Comparison of ENCODE assay signal across 30 cellular contexts in the genomic region with DNA sequence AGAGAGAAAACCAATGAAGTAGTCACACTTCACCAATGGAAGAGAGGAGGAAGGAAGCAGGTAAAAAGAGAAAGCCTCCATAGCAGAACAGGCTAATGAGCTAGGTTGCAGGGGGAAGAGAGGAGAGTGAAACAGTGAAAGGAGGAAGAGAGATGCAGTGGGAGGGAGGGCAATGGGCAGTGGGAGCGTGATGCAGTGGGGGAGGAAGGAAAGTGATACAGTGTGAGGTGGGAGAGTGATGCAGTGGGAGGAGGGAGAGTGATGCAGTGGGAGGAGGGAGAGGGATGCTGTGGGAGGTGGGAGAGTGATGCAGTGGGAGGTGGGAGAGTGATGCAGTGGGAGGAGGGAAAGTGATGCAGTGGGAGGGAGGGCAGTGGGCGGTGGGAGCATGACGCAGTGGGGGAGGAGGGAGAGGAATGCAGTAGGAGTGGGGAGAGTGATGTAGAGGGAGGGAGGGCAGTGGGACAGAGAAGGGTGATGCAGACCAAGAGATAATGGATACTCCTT. TPM values are rescaled to one million over a fixed set of nuclear protein-coding genes. Genes with fewer than 3 reads are reported as not detected.
"Had no signal": no experiment of that assay in that cellular context is flagged by ENCODE, and none has a peak within 500 bp of the region (broad histone marks: within the 10 kb centered on the region; RNA-seq: fewer than 3 reads in every experiment).

No MANE protein-coding gene starts in this region.

- H3K27ac Mint-ChIP-seq: activated CD4-positive, alpha-beta memory T cell treated with anti-CD3 and anti-CD28 coated beads, Interleukin-2, amount 10 ng/mL, durations not matched to agents 7 days and 5 days; activated CD8-positive, alpha-beta memory T cell treated with anti-CD3 and anti-CD28 coated beads, Interleukin-2, amount 10 ng/mL, durations not matched to agents 7 days and 5 days; activated naive CD4-positive, alpha-beta T cell treated with anti-CD3 and anti-CD28 coated beads, Interleukin-2, amount 10 ng/mL, durations not matched to agents 7 days and 5 days; activated naive CD8-positive, alpha-beta T cell; T-cell had no signal

- DNase-seq: activated CD4-positive, alpha-beta memory T cell treated with anti-CD3 and anti-CD28 coated beads, Interleukin-2, amount 10 ng/mL, durations not matched to agents 7 days and 5 days; activated CD4-positive, alpha-beta T cell treated with anti-CD3 and anti-CD28 coated beads for 1 hour; activated CD4-positive, alpha-beta T cell treated with anti-CD3 and anti-CD28 coated beads for 48 hours; activated CD4-positive, CD25-positive, alpha-beta regulatory T cell; activated CD8-positive, alpha-beta memory T cell treated with anti-CD3 and anti-CD28 coated beads for 24 hours; activated CD8-positive, alpha-beta memory T cell treated with anti-CD3 and anti-CD28 coated beads, Interleukin-2, amount 10 ng/mL, durations not matched to agents 7 days and 5 days; activated CD8-positive, alpha-beta memory T cell treated with anti-CD3 and anti-CD28 coated beads, Interleukin-2, amount 50 U/mL, for 48 hours; activated effector memory CD4-positive, alpha-beta T cell treated with Interleukin-2 at 50 U/mL for 16 hours; activated naive CD4-positive, alpha-beta T cell treated with anti-CD3 and anti-CD28 coated beads, Interleukin-2, amount 10 ng/mL, durations not matched to agents 7 days and 5 days; activated T-cell treated with anti-CD3 and anti-CD28 coated beads, Interleukin-2, amount 50 U/mL, for 48 hours; amniotic stem cell; aorta; brain microvascular endothelial cell; central memory CD4-positive, alpha-beta T cell; MM.1S; MV-4-11; NCI-H1092; NCI-H1436 treated with DMSO at 0.1 percent for 48 hours; NCI-H1694 treated with DMSO at 0.1 percent for 48 hours; NCI-H2029; NCI-H345; NCI-H524 treated with DMSO at 0.1 percent for 48 hours; SHP77 treated with DMSO at 0.1 percent for 48 hours; T-cell; T-helper 2 cell; T1000; WERI-Rb-1 had no signal

- ATAC-seq: activated CD8-positive, alpha-beta memory T cell treated with anti-CD3 and anti-CD28 coated beads, Interleukin-2, amount 10 ng/mL, durations not matched to agents 7 days and 5 days; Panc1; SK-N-SH treated with all-trans-retinoic acid at 6 μM for 48 hours; T-cell had no signal

- H3K9me3 Mint-ChIP-seq: activated CD4-positive, alpha-beta memory T cell treated with anti-CD3 and anti-CD28 coated beads, Interleukin-2, amount 10 ng/mL, durations not matched to agents 7 days and 5 days; activated naive CD4-positive, alpha-beta T cell treated with anti-CD3 and anti-CD28 coated beads, Interleukin-2, amount 10 ng/mL, durations not matched to agents 7 days and 5 days; T-cell had no signal

- H3K4me3 Mint-ChIP-seq: activated CD4-positive, alpha-beta memory T cell treated with anti-CD3 and anti-CD28 coated beads, Interleukin-2, amount 10 ng/mL, durations not matched to agents 7 days and 5 days; activated CD8-positive, alpha-beta memory T cell treated with anti-CD3 and anti-CD28 coated beads, Interleukin-2, amount 10 ng/mL, durations not matched to agents 7 days and 5 days; activated naive CD4-positive, alpha-beta T cell treated with anti-CD3 and anti-CD28 coated beads, Interleukin-2, amount 10 ng/mL, durations not matched to agents 7 days and 5 days; activated naive CD8-positive, alpha-beta T cell; T-cell had no signal

- H3K27me3 ChIP-seq: brain microvascular endothelial cell had no signal

- H3K36me3 ChIP-seq: WERI-Rb-1 had no signal

- H3K36me3 Mint-ChIP-seq: activated CD8-positive, alpha-beta memory T cell treated with anti-CD3 and anti-CD28 coated beads, Interleukin-2, amount 10 ng/mL, durations not matched to agents 7 days and 5 days; activated naive CD4-positive, alpha-beta T cell treated with anti-CD3 and anti-CD28 coated beads, Interleukin-2, amount 10 ng/mL, durations not matched to agents 7 days and 5 days; activated naive CD8-positive, alpha-beta T cell; T-cell had no signal

- H3K27me3 Mint-ChIP-seq: activated CD8-positive, alpha-beta memory T cell treated with anti-CD3 and anti-CD28 coated beads, Interleukin-2, amount 10 ng/mL, durations not matched to agents 7 days and 5 days; activated naive CD4-positive, alpha-beta T cell treated with anti-CD3 and anti-CD28 coated beads, Interleukin-2, amount 10 ng/mL, durations not matched to agents 7 days and 5 days had no signal

- H3K27ac ChIP-seq: brain microvascular endothelial cell, WERI-Rb-1 had no signal

- H3K4me1 Mint-ChIP-seq: activated CD4-positive, alpha-beta memory T cell treated with anti-CD3 and anti-CD28 coated beads, Interleukin-2, amount 10 ng/mL, durations not matched to agents 7 days and 5 days; activated CD8-positive, alpha-beta memory T cell treated with anti-CD3 and anti-CD28 coated beads, Interleukin-2, amount 10 ng/mL, durations not matched to agents 7 days and 5 days; activated naive CD4-positive, alpha-beta T cell treated with anti-CD3 and anti-CD28 coated beads, Interleukin-2, amount 10 ng/mL, durations not matched to agents 7 days and 5 days; T-cell had no signal

RNA-seq across cellular contexts. Expression of a gene that starts 29.7 kb away (rescaled TPM):
- total RNA-seq: activated CD4-positive, alpha-beta memory T cell treated with anti-CD3 and anti-CD28 coated beads, Interleukin-2, amount 10 ng/mL, durations not matched to agents 7 days and 5 days; activated CD8-positive, alpha-beta memory T cell treated with anti-CD3 and anti-CD28 coated beads, Interleukin-2, amount 10 ng/mL, durations not matched to agents 7 days and 5 days had no signal
